In the genomic region with DNA sequence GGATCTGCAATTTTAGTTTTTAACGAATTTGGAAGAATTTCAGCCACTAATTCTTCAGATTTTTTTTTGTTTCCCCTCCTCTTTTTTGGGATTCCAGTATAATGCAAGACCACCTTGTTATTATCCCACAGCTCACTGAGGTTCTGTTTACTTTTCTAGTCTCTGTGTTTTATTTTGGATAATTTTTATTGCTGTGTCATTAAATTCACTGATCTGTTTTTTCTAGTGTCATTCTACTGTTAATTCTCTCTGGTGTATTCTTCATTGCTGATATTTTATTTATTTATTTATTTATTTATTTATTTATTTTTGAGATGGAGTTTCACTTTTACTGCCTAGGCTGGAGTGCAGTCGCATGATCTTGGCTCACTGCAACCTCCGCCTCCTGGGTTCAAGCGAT, we compare ENCODE assay signal across 33 cellular contexts. TPM values are rescaled to one million over a fixed set of nuclear protein-coding genes. Genes with fewer than 3 reads are reported as not detected.
DNase-seq lines count a peak whose midpoint lies in the region; ATAC-seq, FAIRE-seq and TF ChIP-seq lines count a peak whose summit lies in the region.
"Had no signal": no experiment of that assay in that cellular context is flagged by ENCODE, and none has a peak within 500 bp of the region (broad histone marks: within the 10 kb centered on the region; RNA-seq: fewer than 3 reads in every experiment).

No MANE protein-coding gene starts in this region.

- in situ Hi-C loops in IMR-90 (cut with MboI; ENCODE audit: low sequenced_read_pairs): no loop called here
- in situ Hi-C loops in K562 (cut with MboI): no loop called here

- no peak for FAIRE-seq in A549 (lab: Jason Lieb, UNC)
- no peak for FAIRE-seq in K562 (lab: Jason Lieb, UNC)
- FAIRE-seq in endometrium (lab: Jason Lieb, UNC): peak; percentile 95
- FAIRE-seq: A204.1 had no signal

- no peaks in the 10 kb centered on the region; the same call in 1 of the 2 replicates for H3K9me1 ChIP-seq in IMR-90 (ENCODE audit: insufficient read depth, low read length)
- H3K9me1 ChIP-seq in K562 (ENCODE audit: control insufficient read depth, insufficient read depth, low read length): no peaks in the 10 kb centered on the region

- no peak overlapping the region for H2BK120ac ChIP-seq in IMR-90 (ENCODE audit: low read depth, low read length)

- no peak overlapping the region for H3K56ac ChIP-seq in IMR-90 (ENCODE audit: extremely low read depth, insufficient read depth, low read length)

- H3K9ac ChIP-seq in IMR-90 (ENCODE audit: low read depth, low read length) (no peak overlapping the region), K562 (ENCODE audit: insufficient read depth in 1 of 2, low read depth in 2 of 2, low read length in 2 of 2) (no peak overlapping the region)
- H3K9ac ChIP-seq: BLaER1; BLaER1 treated with 17β-estradiol and CSF1 and Interleukin-3, amounts not matched to agents 10 nM and 100 nM had no signal

- H3K27ac ChIP-seq in A549 (no peak overlapping the region), IMR-90 (ENCODE audit: insufficient read depth, low read length) (no peak overlapping the region), K562 (ENCODE audit: extremely low read depth, low read depth, low read length) (no peak overlapping the region)
- H3K27ac ChIP-seq: 22Rv1; BLaER1; BLaER1 treated with 17β-estradiol and CSF1 and Interleukin-3, amounts not matched to agents 10 nM and 100 nM; C4-2B had no signal

- no peak overlapping the region for H4K5ac ChIP-seq in IMR-90 (ENCODE audit: low read depth, low read length)

- H2AK9ac ChIP-seq in IMR-90 (replicated peaks; ENCODE audit: low read depth, low read length, poor library complexity): no peak overlapping the region

- no peak overlapping the region for H4K8ac ChIP-seq in IMR-90 (ENCODE audit: low read depth in 2 of 2, low read length in 2 of 2)

- H3K4me3 ChIP-seq in A549 (no peak overlapping the region), IMR-90 (ENCODE audit: insufficient read depth, low read depth, low read length) (no peak overlapping the region), K562 (no peak overlapping the region)
- H3K4me3 ChIP-seq: BLaER1; BLaER1 treated with 17β-estradiol and CSF1 and Interleukin-3, amounts not matched to agents 10 nM and 100 nM had no signal

- H2AFZ ChIP-seq in IMR-90 (replicated peaks; ENCODE audit: low read length, poor library complexity) (no peak overlapping the region), K562 (ENCODE audit: low read depth, low read length) (no peak overlapping the region)

- no peaks in the 10 kb centered on the region for H3K27me3 ChIP-seq in IMR-90 (ENCODE audit: control insufficient read depth, insufficient read depth, low read length)
- H3K27me3 ChIP-seq in K562 (ENCODE audit: control insufficient read depth in 2 of 2, insufficient read depth in 2 of 2, low read length in 2 of 2): no peaks in the 10 kb centered on the region
- H3K27me3 ChIP-seq: BE2C; BLaER1; BLaER1 treated with 17β-estradiol and CSF1 and Interleukin-3, amounts not matched to agents 10 nM and 100 nM had no signal

- H4K91ac ChIP-seq in IMR-90 (ENCODE audit: insufficient read depth, low read depth, low read length): no peak overlapping the region

- no peak for TF ChIP-seq EP300 in A549 (IDR thresholded peaks at IDR 0.05)
- TF ChIP-seq EP300 in K562 (IDR thresholded peaks at IDR 0.05; ENCODE audit: low read length): no peak

- no peaks in the 10 kb centered on the region for H3K4me1 ChIP-seq in A549
- no peaks in the 10 kb centered on the region for H3K4me1 ChIP-seq in IMR-90 (ENCODE audit: control insufficient read depth, insufficient read depth, low read length)
- peaks cover 7 to 11% of the 10 kb centered on the region in 2 experiments; a peak in 4 of 5 replicates for H3K4me1 ChIP-seq in K562 (replicated peaks in 1 of 2; ENCODE audit: control insufficient read depth in 2 of 2, insufficient read depth in 2 of 2, low read length in 2 of 2)
- H3K4me1 ChIP-seq: BE2C; BLaER1; BLaER1 treated with 17β-estradiol and CSF1 and Interleukin-3, amounts not matched to agents 10 nM and 100 nM; Caco-2 had no signal

- ATAC-seq in A549: no peak
- ATAC-seq in IMR-90 (ENCODE audit: low read depth): no peak
- no peak for ATAC-seq in K562
- no peak for ATAC-seq in HG02981 (IDR thresholded peaks at IDR 0.05; ENCODE audit: unreplicated experiment)
- ATAC-seq: CD8-positive, alpha-beta T cell had no signal

- H3K4ac ChIP-seq in IMR-90 (ENCODE audit: low read depth, low read length): no peak overlapping the region

- H3K36me3 ChIP-seq in IMR-90 (ENCODE audit: control insufficient read depth, insufficient read depth, low read length) (no peaks in the 10 kb centered on the region), K562 (ENCODE audit: control insufficient read depth, insufficient read depth, low read length) (peaks cover 11% of the 10 kb centered on the region; the same call in 1 of the 3 replicates)
- H3K36me3 ChIP-seq: BE2C had no signal

- BruUV-seq in IMR-90 (replicated peaks; lab: Mats Ljungman, UMichigan) (no TSS peak), K562 (replicated peaks; lab: Mats Ljungman, UMichigan) (no TSS peak)

- H3K23ac ChIP-seq in IMR-90 (ENCODE audit: low read depth, low read length): no peak overlapping the region

- 94% methylated on average over 4 of the region's 4 CpGs for WGBS in A549 (ENCODE audit: missing lambda C conversion rate)
- no CpG with 5 or more reads among the region's 4 CpGs for WGBS in IMR-90 (ENCODE audit: extremely low coverage in 2 of 2, insufficient read length in 1 of 2), 2 experiments
- WGBS in K562 (ENCODE audit: insufficient coverage, low coverage, missing lambda C conversion rate): 90% methylated on average over 4 of the region's 4 CpGs

- H2BK5ac ChIP-seq in IMR-90 (ENCODE audit: low read depth, low read length, poor library complexity, severe bottlenecking): no peak overlapping the region

- POLR2A ChIA-PET in A549 (lab: Yijun Ruan, JAX): no interaction called here
- POLR2A ChIA-PET in IMR-90 (lab: Charles Lee; ENCODE audit: unreplicated experiment): no interaction called here
- POLR2A ChIA-PET in K562 (lab: Yijun Ruan, JAX): interaction anchor here (1.6 kb wide), 1 partner anchor 10 kb away, joined by 7 read pairs; no protein-coding TSS in a partner anchor

- H3K9me3 ChIP-seq in A549 (no peaks in the 10 kb centered on the region), IMR-90 (ENCODE audit: control insufficient read depth, insufficient read depth, low read length) (no peaks in the 10 kb centered on the region), K562 (replicated peaks; ENCODE audit: control insufficient read depth, insufficient read depth, low read depth, low read length) (no peaks in the 10 kb centered on the region)
- H3K9me3 ChIP-seq: BE2C, Caco-2 had no signal

- CTCF ChIA-PET in A549 (lab: Yijun Ruan, JAX): no interaction called here
- CTCF ChIA-PET in IMR-90 (lab: Yijun Ruan, JAX): no interaction called here
- CTCF ChIA-PET in K562 (lab: Yijun Ruan, JAX; ENCODE audit: low intra/inter-chr PET ratio): no interaction called here

- H4K20me1 ChIP-seq in IMR-90 (ENCODE audit: insufficient read depth, low read length) (no peaks in the 10 kb centered on the region; the same call in 1 of the 2 replicates), K562 (replicated peaks; ENCODE audit: control insufficient read depth, insufficient read depth, low read length) (no peaks in the 10 kb centered on the region; the same call in 1 of the 2 replicates)

- H2BK15ac ChIP-seq in IMR-90 (ENCODE audit: low read depth, low read length): no peak overlapping the region

- intact Hi-C loops in IMR-90 (cut with micrococcal nuclease): no loop called here
- intact Hi-C loops in K562 (cut with micrococcal nuclease): no loop called here

- H3K4me2 ChIP-seq in A549 (no peak overlapping the region), IMR-90 (ENCODE audit: low read depth, low read length) (no peak overlapping the region), K562 (ENCODE audit: insufficient read depth, low read length) (no peak overlapping the region)
- H3K4me2 ChIP-seq: BLaER1; BLaER1 treated with 17β-estradiol and CSF1 and Interleukin-3, amounts not matched to agents 10 nM and 100 nM had no signal

- peaks cover 17 to 38% of the 10 kb centered on the region in 2 experiments; a peak in 3 of 4 replicates for H3K79me1 ChIP-seq in IMR-90 (ENCODE audit: low read depth in 1 of 2, low read length in 2 of 2)

- H2BK20ac ChIP-seq in IMR-90 (ENCODE audit: low read depth, low read length): no peak overlapping the region

- TF ChIP-seq RAD21 in A549 (conservative IDR thresholded peaks at IDR 0.05 in 1 of 2, IDR thresholded peaks at IDR 0.05 in 1 of 2): no peak
- no peak for TF ChIP-seq RAD21 in IMR-90 (IDR thresholded peaks at IDR 0.05; ENCODE audit: low read length)
- TF ChIP-seq RAD21 in K562 (CRISPR knock-in tag; conservative IDR thresholded peaks at IDR 0.05 in 1 of 2, IDR thresholded peaks at IDR 0.05 in 1 of 2): no peak

- no peak for TF ChIP-seq CTCF in A549 (IDR thresholded peaks at IDR 0.05)
- TF ChIP-seq CTCF in IMR-90 (conservative IDR thresholded peaks at IDR 0.05; ENCODE audit: low read depth, low read length): no peak
- TF ChIP-seq CTCF in K562 (IDR thresholded peaks at IDR 0.05 in 2 of 3, conservative IDR thresholded peaks at IDR 0.05 in 1 of 3; ENCODE audit: insufficient read depth in 2 of 3, low read depth in 1 of 3, low read length in 3 of 3): no peak

- no peak overlapping the region for H3K14ac ChIP-seq in IMR-90 (replicated peaks; ENCODE audit: low read depth, low read length)

- DNase-seq in A549 (ENCODE audit: low read depth in 1 of 2, low spot score in 1 of 2) (no peak), IMR-90 (no peak), K562 (ENCODE audit: extremely low read depth in 1 of 4, low spot score in 3 of 4) (no peak), NCI-H146 (lab: John Stamatoyannopoulos, UW) (no peak), NCI-H526 (lab: John Stamatoyannopoulos, UW) (no peak), T-helper 9 cell (no peak)
- DNase-seq: 8988T; ACHN; AML-193; BE2C; C1 segment of cervical spinal cord; Caco-2; Calu3; CD4-positive, alpha-beta memory T cell; CD4-positive, alpha-beta T cell; CD4-positive, CD25-positive, alpha-beta regulatory T cell; CD8-positive, alpha-beta memory T cell; CD8-positive, alpha-beta T cell; COR-L47; DMS 273 treated with DMSO at 0.1 percent for 48 hours; DMS153; DMS53; DMS79; DMS79 treated with DMSO at 0.1 percent for 48 hours; DND-41; EL had no signal

- H3K79me2 ChIP-seq in K562 (ENCODE audit: control insufficient read depth, insufficient read depth, low read length): peaks cover 77% of the 10 kb centered on the region

- dilution Hi-C loops in IMR-90 (cut with HindIII; ENCODE audit: low sequenced_read_pairs, unreplicated experiment): no loop called here

- no peak overlapping the region for H3K18ac ChIP-seq in IMR-90 (ENCODE audit: low read depth, low read length)

- H2AK5ac ChIP-seq in IMR-90 (ENCODE audit: low read depth, low read length): no peak overlapping the region

- TF ChIP-seq POLR2A in A549 (IDR thresholded peaks at IDR 0.05; ENCODE audit: low read length) (no peak), IMR-90 (IDR thresholded peaks at IDR 0.05; ENCODE audit: low read depth, low read length) (no peak), K562 (conservative IDR thresholded peaks at IDR 0.05) (no peak)

RNA-seq across cellular contexts. Expression of a gene that starts 32.2 kb away (rescaled TPM):
- polyA plus RNA-seq in A549 (2011; rRNA removed) (21.1 and 23.1 TPM in 2 replicates), A549 (2017; fragmentation: RNase III; extraction: RNeasy Plus Mini Kit Qiagen cat#74134 plus additional on column Dnase treatment) (10.3 to 11.1 TPM (median 11.0 TPM) in 3 replicates), IMR-90 (2012; rRNA removed) (7.3 and 10.0 TPM in 2 replicates), K562 (2011; rRNA removed) (26.8 and 40.4 TPM in 2 replicates), K562 (2014; fragmentation: Illumina TruSeq; extraction: Trizol) (34.4 and 43.1 TPM in 2 replicates), K562 (2014; fragmentation: Nextera tagmentation; extraction: Ambion mirVana) (10 to 100 TPM; 14.4 to 14.5 TPM), K562 (2014; rRNA removed) (20.6 and 20.7 TPM in 2 replicates)
- 3.7 and 4.0 TPM in 2 replicates for polyA plus RNA-seq in A549 (2012; cell fraction: cytosol; rRNA removed)
- polyA plus RNA-seq in A549 (2012; cell fraction: nucleus; rRNA removed): 4.3 and 6.0 TPM in 2 replicates
- 21.6 and 23.6 TPM in 2 replicates for polyA minus RNA-seq in A549 (2011; rRNA and poly(A)+ RNA removed)
- total RNA-seq in IMR-90 (2012; rRNA removed) (33.9 and 51.9 TPM in 2 replicates), K562 (2014; rRNA removed) (28.5 and 29.2 TPM in 2 replicates), K562 (2014; rRNA removed; fragmentation: Illumina TruSeq; extraction: Trizol) (62.5 and 69.5 TPM in 2 replicates), K562 (2015; rRNA removed; fragmentation: Illumina TruSeq; extraction: Trizol) (58.9 and 63.5 TPM in 2 replicates), K562 (2021) (40.3 and 41.0 TPM in 2 replicates)
- polyA plus RNA-seq in IMR-90 (2012; cell fraction: cytosol; rRNA removed): 1.5 and 3.0 TPM in 2 replicates
- polyA plus RNA-seq in IMR-90 (2012; cell fraction: nucleus; rRNA removed; ENCODE audit: low replicate concordance): 2.2 and 19.8 TPM in 2 replicates
- total RNA-seq in K562 (2011; cell fraction: chromatin; rRNA removed; ENCODE audit: low replicate concordance): 63.7 and 297 TPM in 2 replicates
- total RNA-seq in K562 (2011; cell fraction: nucleolus; rRNA removed): 21.8 and 37.4 TPM in 2 replicates
- total RNA-seq in K562 (2011; cell fraction: nucleoplasm; rRNA removed): 66.1 and 81.6 TPM in 2 replicates
- 8.0 and 12.8 TPM in 2 replicates for polyA plus RNA-seq in K562 (2011; cell fraction: cytosol; rRNA removed)
- 23.0 and 27.8 TPM in 2 replicates for polyA plus RNA-seq in K562 (2011; cell fraction: nucleus; rRNA removed)
- 20.9 and 24.3 TPM in 2 replicates for polyA plus RNA-seq in K562 (2012)
- 124 and 136 TPM in 2 replicates for polyA minus RNA-seq in K562 (2011; rRNA and poly(A)+ RNA removed)
- 31.0 and 48.4 TPM in 2 replicates for polyA minus RNA-seq in K562 (2011; cell fraction: cytosol; rRNA and poly(A)+ RNA removed)
- 71.8 and 96.9 TPM in 2 replicates for polyA minus RNA-seq in K562 (2011; cell fraction: nucleus; rRNA and poly(A)+ RNA removed)

RNA-seq across cellular contexts. Expression of a gene that starts 34.7 kb away (rescaled TPM):
- 58.1 and 86.9 TPM in 2 replicates for polyA plus RNA-seq in A549 (2011; rRNA removed)
- 36.9 and 46.4 TPM in 2 replicates for polyA plus RNA-seq in A549 (2012; cell fraction: cytosol; rRNA removed)
- 8.3 and 14.7 TPM in 2 replicates for polyA plus RNA-seq in A549 (2012; cell fraction: nucleus; rRNA removed)
- 97.6 to 112 TPM (median 105 TPM) in 3 replicates for polyA plus RNA-seq in A549 (2017; fragmentation: RNase III; extraction: RNeasy Plus Mini Kit Qiagen cat#74134 plus additional on column Dnase treatment)
- polyA minus RNA-seq in A549 (2011; rRNA and poly(A)+ RNA removed): 8.3 and 12.0 TPM in 2 replicates
- 49.8 and 81.9 TPM in 2 replicates for total RNA-seq in IMR-90 (2012; rRNA removed)
- polyA plus RNA-seq in IMR-90 (2012; rRNA removed): 31.7 and 38.3 TPM in 2 replicates
- 11.0 and 14.4 TPM in 2 replicates for polyA plus RNA-seq in IMR-90 (2012; cell fraction: cytosol; rRNA removed)
- 2.6 and 9.9 TPM in 2 replicates for polyA plus RNA-seq in IMR-90 (2012; cell fraction: nucleus; rRNA removed; ENCODE audit: low replicate concordance)
- total RNA-seq in K562 (2011; cell fraction: chromatin; rRNA removed; ENCODE audit: low replicate concordance): 30.6 and 53.9 TPM in 2 replicates
- 27.5 and 28.0 TPM in 2 replicates for total RNA-seq in K562 (2011; cell fraction: nucleolus; rRNA removed)
- total RNA-seq in K562 (2011; cell fraction: nucleoplasm; rRNA removed): 39.8 and 55.0 TPM in 2 replicates
- total RNA-seq in K562 (2014; rRNA removed): 135 and 149 TPM in 2 replicates
- total RNA-seq in K562 (2014; rRNA removed; fragmentation: Illumina TruSeq; extraction: Trizol): 224 and 259 TPM in 2 replicates
- 163 and 182 TPM in 2 replicates for total RNA-seq in K562 (2015; rRNA removed; fragmentation: Illumina TruSeq; extraction: Trizol)
- total RNA-seq in K562 (2021): 177 and 193 TPM in 2 replicates
- 141 and 191 TPM in 2 replicates for polyA plus RNA-seq in K562 (2011; rRNA removed)
- 44.8 and 82.3 TPM in 2 replicates for polyA plus RNA-seq in K562 (2011; cell fraction: cytosol; rRNA removed)
- 36.1 and 39.1 TPM in 2 replicates for polyA plus RNA-seq in K562 (2011; cell fraction: nucleus; rRNA removed)
- polyA plus RNA-seq in K562 (2012): 147 and 206 TPM in 2 replicates
- polyA plus RNA-seq in K562 (2014; fragmentation: Illumina TruSeq; extraction: Trizol): 202 and 235 TPM in 2 replicates
- 100 to 1,000 TPM; 366 to 471 TPM for polyA plus RNA-seq in K562 (2014; fragmentation: Nextera tagmentation; extraction: Ambion mirVana)
- 211 and 229 TPM in 2 replicates for polyA plus RNA-seq in K562 (2014; rRNA removed)
- polyA minus RNA-seq in K562 (2011; rRNA and poly(A)+ RNA removed): 99.5 and 107 TPM in 2 replicates
- 33.9 and 37.9 TPM in 2 replicates for polyA minus RNA-seq in K562 (2011; cell fraction: cytosol; rRNA and poly(A)+ RNA removed)
- polyA minus RNA-seq in K562 (2011; cell fraction: nucleus; rRNA and poly(A)+ RNA removed): 23.4 and 34.3 TPM in 2 replicates
